1 cellular context compared by ENCODE assay signal in the genomic region with DNA sequence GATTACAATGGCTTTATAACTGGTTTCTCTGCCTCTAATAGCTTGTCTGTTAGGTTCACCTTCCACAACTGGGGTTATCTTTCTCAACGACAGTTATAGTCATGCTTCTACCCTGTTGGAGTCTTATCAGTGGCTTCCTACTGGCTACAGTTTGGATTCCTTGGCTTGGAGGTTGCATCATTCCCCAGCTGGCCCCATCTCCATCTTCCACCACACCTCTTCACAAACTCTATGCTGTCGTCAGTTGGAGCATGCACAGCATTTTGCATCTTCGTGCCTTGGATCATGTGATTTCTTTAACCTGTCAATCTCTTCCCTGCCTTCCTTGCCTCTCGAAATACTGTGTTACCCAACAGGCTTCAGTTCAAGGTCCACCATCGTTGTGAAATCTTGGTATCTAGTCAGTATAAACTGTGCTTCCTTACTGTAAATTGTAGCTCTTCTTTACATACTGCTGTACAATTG.
A peak's percentile ranks its signal among the peaks of the same experiment; 100 is the strongest.
TF ChIP-seq lines count a peak whose summit lies in the region.

No MANE protein-coding gene starts in this region.

TF ChIP-seq in K562, 482 proteins besides CTCF, POLR2A, EP300 and RAD21 (continued from another document and continues in another):
- TF ChIP-seq, protein P1, sequence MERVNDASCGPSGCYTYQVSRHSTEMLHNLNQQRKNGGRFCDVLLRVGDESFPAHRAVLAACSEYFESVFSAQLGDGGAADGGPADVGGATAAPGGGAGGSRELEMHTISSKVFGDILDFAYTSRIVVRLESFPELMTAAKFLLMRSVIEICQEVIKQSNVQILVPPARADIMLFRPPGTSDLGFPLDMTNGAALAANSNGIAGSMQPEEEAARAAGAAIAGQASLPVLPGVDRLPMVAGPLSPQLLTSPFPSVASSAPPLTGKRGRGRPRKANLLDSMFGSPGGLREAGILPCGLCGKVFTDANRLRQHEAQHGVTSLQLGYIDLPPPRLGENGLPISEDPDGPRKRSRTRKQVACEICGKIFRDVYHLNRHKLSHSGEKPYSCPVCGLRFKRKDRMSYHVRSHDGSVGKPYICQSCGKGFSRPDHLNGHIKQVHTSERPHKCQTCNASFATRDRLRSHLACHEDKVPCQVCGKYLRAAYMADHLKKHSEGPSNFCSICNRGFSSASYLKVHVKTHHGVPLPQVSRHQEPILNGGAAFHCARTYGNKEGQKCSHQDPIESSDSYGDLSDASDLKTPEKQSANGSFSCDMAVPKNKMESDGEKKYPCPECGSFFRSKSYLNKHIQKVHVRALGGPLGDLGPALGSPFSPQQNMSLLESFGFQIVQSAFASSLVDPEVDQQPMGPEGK (CRISPR knock-in tag; IDR thresholded peaks at IDR 0.05; ENCODE audit: borderline replicate concordance) = no peak
- TF ChIP-seq ZBTB7A (IDR thresholded peaks at IDR 0.05; ENCODE audit: borderline replicate concordance, control insufficient read depth, low read depth, low read length) (no peak), ZNF184 (CRISPR knock-in tag; IDR thresholded peaks at IDR 0.05) (no peak), ZNF134 (CRISPR knock-in tag; conservative IDR thresholded peaks at IDR 0.05) (no peak), SMAD3 (CRISPR knock-in tag; conservative IDR thresholded peaks at IDR 0.05) (peak; percentile 82), NR2C1 (IDR thresholded peaks at IDR 0.05) (no peak), NR2C1 (tag; IDR thresholded peaks at IDR 0.05) (peak; percentile 43; the same call in 1 of the 2 replicates), RBM15 (IDR thresholded peaks at IDR 0.05; ENCODE audit: insufficient read depth, low read length) (no peak), ZNF785 (CRISPR knock-in tag; IDR thresholded peaks at IDR 0.05) (no peak), ZSCAN32 (CRISPR knock-in tag; IDR thresholded peaks at IDR 0.05) (peak; percentile 83), PTBP1 (IDR thresholded peaks at IDR 0.05; ENCODE audit: low read depth, low read length) (no peak), GATAD2B (IDR thresholded peaks at IDR 0.05; ENCODE audit: borderline replicate concordance) (no peak), GTF2E2 (tag; IDR thresholded peaks at IDR 0.05) (no peak), EZH2 (IDR thresholded peaks at IDR 0.05; ENCODE audit: borderline replicate concordance, low read depth, low read length) (no peak), CXXC5 (CRISPR knock-in tag; IDR thresholded peaks at IDR 0.05) (peak; percentile 55), SMARCA5 (IDR thresholded peaks at IDR 0.05) (no peak), ZKSCAN3 (CRISPR knock-in tag; IDR thresholded peaks at IDR 0.05) (no peak), ZNF696 (CRISPR knock-in tag; conservative IDR thresholded peaks at IDR 0.05) (no peak), MEF2A (IDR thresholded peaks at IDR 0.05; ENCODE audit: control insufficient read depth, low read depth, low read length) (no peak), RAD51 (IDR thresholded peaks at IDR 0.05; ENCODE audit: borderline replicate concordance, low read depth) (no peak), CHD1 (IDR thresholded peaks at IDR 0.05; ENCODE audit: low read length) (no peak), DMBX1 (CRISPR knock-in tag; IDR thresholded peaks at IDR 0.05; ENCODE audit: borderline replicate concordance) (peak; percentile 46; the same call in 1 of the 2 replicates), ZEB2 (IDR thresholded peaks at IDR 0.05) (peak; percentile 70), HNRNPL (IDR thresholded peaks at IDR 0.05; ENCODE audit: low read depth, low read length) (no peak), ZNF274 (IDR thresholded peaks at IDR 0.05; ENCODE audit: borderline replicate concordance, low read depth, low read length) (no peak), ZNF174 (CRISPR knock-in tag; IDR thresholded peaks at IDR 0.05) (no peak), BMI1 (IDR thresholded peaks at IDR 0.05; ENCODE audit: low read length) (no peak), BHLHE40 (IDR thresholded peaks at IDR 0.05; ENCODE audit: low read length) (peak; percentile 61; the same call in 1 of the 2 replicates), ZBTB17 (CRISPR knock-in tag; IDR thresholded peaks at IDR 0.05) (no peak), ETS2 (tag; IDR thresholded peaks at IDR 0.05; ENCODE audit: borderline replicate concordance, poor library complexity, severe bottlenecking) (no peak)
- TF ChIP-seq, protein P2, sequence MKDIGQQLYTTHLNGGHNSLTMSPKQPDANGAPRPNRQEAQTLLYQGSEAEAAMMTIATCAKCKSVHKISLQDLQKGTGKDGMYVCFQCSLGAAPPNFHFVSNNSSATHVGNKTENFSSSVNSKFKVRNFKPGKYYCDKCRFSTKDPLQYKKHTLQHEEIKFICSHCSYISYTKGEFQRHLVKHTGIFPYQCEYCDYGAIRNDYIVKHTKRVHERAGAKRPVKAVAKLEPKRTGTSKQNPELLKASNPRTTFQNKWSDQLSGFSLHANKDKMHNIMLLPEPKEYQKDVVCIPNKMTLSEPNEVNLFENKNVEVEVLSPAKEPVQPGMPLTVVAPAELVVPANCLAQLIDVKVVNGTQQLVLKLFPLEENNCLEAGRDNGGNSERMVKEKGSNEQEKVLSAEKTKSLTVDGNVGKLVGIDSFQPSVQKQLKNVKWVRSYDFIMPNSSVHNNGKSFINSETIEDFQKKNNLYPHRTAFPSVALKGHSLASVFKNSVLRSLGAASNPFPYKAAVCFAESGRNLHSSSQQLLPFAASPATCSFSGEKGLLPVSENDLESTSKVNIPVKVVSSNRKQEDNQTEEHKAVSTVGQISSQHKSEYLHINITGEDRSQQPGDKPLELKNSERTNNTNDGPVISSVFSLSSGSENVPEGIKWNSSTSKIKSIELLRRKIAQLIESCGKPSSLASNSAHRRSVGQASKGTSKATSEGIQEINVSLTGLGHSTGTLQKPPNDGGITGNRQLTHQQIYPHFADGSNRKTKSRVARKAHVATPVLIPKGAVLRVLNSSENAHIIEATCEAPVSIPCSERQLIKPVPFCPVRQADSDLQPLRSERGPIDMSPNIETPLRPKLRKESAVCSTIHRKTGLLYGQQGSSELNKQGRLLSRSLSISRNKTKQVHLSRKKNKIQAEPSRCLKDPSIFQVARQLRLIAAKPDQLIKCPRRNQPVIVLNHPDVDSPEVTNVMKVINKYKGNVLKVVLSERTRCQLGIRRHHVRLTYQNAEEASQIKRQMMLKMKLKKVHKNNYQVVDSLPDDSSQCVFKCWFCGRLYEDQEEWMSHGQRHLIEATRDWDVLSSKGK (CRISPR knock-in tag; IDR thresholded peaks at IDR 0.05) = no peak
- TF ChIP-seq, protein P3, sequence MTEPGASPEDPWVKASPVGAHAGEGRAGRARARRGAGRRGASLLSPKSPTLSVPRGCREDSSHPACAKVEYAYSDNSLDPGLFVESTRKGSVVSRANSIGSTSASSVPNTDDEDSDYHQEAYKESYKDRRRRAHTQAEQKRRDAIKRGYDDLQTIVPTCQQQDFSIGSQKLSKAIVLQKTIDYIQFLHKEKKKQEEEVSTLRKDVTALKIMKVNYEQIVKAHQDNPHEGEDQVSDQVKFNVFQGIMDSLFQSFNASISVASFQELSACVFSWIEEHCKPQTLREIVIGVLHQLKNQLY (CRISPR knock-in tag; conservative IDR thresholded peaks at IDR 0.05) = no peak
- TF ChIP-seq, protein P4, sequence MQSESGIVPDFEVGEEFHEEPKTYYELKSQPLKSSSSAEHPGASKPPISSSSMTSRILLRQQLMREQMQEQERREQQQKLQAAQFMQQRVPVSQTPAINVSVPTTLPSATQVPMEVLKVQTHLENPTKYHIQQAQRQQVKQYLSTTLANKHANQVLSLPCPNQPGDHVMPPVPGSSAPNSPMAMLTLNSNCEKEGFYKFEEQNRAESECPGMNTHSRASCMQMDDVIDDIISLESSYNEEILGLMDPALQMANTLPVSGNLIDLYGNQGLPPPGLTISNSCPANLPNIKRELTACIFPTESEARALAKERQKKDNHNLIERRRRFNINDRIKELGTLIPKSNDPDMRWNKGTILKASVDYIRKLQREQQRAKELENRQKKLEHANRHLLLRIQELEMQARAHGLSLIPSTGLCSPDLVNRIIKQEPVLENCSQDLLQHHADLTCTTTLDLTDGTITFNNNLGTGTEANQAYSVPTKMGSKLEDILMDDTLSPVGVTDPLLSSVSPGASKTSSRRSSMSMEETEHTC (IDR thresholded peaks at IDR 0.05) = 0 out of 2 replicates have a peak, but pooled peaks have one; percentile 21
- TF ChIP-seq, protein P5, sequence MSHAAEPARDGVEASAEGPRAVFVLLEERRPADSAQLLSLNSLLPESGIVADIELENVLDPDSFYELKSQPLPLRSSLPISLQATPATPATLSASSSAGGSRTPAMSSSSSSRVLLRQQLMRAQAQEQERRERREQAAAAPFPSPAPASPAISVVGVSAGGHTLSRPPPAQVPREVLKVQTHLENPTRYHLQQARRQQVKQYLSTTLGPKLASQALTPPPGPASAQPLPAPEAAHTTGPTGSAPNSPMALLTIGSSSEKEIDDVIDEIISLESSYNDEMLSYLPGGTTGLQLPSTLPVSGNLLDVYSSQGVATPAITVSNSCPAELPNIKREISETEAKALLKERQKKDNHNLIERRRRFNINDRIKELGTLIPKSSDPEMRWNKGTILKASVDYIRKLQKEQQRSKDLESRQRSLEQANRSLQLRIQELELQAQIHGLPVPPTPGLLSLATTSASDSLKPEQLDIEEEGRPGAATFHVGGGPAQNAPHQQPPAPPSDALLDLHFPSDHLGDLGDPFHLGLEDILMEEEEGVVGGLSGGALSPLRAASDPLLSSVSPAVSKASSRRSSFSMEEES (CRISPR knock-in tag; IDR thresholded peaks at IDR 0.05) = peak; percentile 63
- TF ChIP-seq, protein P6, sequence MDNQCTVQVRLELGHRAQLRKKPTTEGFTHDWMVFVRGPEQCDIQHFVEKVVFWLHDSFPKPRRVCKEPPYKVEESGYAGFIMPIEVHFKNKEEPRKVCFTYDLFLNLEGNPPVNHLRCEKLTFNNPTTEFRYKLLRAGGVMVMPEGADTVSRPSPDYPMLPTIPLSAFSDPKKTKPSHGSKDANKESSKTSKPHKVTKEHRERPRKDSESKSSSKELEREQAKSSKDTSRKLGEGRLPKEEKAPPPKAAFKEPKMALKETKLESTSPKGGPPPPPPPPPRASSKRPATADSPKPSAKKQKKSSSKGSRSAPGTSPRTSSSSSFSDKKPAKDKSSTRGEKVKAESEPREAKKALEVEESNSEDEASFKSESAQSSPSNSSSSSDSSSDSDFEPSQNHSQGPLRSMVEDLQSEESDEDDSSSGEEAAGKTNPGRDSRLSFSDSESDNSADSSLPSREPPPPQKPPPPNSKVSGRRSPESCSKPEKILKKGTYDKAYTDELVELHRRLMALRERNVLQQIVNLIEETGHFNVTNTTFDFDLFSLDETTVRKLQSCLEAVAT (IDR thresholded peaks at IDR 0.05) = no peak
- TF ChIP-seq, protein P7, sequence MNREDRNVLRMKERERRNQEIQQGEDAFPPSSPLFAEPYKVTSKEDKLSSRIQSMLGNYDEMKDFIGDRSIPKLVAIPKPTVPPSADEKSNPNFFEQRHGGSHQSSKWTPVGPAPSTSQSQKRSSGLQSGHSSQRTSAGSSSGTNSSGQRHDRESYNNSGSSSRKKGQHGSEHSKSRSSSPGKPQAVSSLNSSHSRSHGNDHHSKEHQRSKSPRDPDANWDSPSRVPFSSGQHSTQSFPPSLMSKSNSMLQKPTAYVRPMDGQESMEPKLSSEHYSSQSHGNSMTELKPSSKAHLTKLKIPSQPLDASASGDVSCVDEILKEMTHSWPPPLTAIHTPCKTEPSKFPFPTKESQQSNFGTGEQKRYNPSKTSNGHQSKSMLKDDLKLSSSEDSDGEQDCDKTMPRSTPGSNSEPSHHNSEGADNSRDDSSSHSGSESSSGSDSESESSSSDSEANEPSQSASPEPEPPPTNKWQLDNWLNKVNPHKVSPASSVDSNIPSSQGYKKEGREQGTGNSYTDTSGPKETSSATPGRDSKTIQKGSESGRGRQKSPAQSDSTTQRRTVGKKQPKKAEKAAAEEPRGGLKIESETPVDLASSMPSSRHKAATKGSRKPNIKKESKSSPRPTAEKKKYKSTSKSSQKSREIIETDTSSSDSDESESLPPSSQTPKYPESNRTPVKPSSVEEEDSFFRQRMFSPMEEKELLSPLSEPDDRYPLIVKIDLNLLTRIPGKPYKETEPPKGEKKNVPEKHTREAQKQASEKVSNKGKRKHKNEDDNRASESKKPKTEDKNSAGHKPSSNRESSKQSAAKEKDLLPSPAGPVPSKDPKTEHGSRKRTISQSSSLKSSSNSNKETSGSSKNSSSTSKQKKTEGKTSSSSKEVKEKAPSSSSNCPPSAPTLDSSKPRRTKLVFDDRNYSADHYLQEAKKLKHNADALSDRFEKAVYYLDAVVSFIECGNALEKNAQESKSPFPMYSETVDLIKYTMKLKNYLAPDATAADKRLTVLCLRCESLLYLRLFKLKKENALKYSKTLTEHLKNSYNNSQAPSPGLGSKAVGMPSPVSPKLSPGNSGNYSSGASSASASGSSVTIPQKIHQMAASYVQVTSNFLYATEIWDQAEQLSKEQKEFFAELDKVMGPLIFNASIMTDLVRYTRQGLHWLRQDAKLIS (CRISPR knock-in tag; IDR thresholded peaks at IDR 0.05) = no peak
- TF ChIP-seq, protein P8, sequence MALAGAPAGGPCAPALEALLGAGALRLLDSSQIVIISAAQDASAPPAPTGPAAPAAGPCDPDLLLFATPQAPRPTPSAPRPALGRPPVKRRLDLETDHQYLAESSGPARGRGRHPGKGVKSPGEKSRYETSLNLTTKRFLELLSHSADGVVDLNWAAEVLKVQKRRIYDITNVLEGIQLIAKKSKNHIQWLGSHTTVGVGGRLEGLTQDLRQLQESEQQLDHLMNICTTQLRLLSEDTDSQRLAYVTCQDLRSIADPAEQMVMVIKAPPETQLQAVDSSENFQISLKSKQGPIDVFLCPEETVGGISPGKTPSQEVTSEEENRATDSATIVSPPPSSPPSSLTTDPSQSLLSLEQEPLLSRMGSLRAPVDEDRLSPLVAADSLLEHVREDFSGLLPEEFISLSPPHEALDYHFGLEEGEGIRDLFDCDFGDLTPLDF (CRISPR knock-in tag; IDR thresholded peaks at IDR 0.05) = no peak
- TF ChIP-seq, protein P9, sequence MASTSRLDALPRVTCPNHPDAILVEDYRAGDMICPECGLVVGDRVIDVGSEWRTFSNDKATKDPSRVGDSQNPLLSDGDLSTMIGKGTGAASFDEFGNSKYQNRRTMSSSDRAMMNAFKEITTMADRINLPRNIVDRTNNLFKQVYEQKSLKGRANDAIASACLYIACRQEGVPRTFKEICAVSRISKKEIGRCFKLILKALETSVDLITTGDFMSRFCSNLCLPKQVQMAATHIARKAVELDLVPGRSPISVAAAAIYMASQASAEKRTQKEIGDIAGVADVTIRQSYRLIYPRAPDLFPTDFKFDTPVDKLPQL (IDR thresholded peaks at IDR 0.05; ENCODE audit: extremely low read depth, insufficient read length) = no peak
- TF ChIP-seq, protein P10, sequence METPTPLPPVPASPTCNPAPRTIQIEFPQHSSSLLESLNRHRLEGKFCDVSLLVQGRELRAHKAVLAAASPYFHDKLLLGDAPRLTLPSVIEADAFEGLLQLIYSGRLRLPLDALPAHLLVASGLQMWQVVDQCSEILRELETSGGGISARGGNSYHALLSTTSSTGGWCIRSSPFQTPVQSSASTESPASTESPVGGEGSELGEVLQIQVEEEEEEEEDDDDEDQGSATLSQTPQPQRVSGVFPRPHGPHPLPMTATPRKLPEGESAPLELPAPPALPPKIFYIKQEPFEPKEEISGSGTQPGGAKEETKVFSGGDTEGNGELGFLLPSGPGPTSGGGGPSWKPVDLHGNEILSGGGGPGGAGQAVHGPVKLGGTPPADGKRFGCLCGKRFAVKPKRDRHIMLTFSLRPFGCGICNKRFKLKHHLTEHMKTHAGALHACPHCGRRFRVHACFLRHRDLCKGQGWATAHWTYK (CRISPR knock-in tag; IDR thresholded peaks at IDR 0.05) = no peak
- TF ChIP-seq, protein P11, sequence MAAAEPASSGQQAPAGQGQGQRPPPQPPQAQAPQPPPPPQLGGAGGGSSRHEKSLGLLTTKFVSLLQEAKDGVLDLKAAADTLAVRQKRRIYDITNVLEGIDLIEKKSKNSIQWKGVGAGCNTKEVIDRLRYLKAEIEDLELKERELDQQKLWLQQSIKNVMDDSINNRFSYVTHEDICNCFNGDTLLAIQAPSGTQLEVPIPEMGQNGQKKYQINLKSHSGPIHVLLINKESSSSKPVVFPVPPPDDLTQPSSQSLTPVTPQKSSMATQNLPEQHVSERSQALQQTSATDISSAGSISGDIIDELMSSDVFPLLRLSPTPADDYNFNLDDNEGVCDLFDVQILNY (CRISPR knock-in tag; IDR thresholded peaks at IDR 0.05) = no peak
